10 cellular contexts compared by ENCODE assay signal in the genomic region with DNA sequence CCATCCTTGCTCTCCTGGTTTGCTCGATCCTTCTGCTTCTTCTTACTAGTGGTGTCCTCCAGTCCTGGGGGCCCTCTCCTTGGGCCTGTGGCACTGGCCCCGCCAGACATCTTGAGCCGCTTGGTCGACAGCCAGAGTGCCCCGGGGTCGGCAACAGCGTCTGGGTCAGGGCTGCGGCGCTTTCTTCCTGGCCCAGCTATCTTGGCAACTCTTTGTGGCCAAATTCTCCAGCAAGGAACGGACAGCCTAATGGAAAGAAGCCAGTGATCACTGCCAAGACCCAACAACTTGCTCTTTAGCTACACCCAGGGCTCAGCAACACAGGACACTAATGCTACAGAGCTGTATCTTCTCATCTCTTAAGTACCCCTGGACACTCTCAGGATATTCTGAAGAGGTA. TPM values are rescaled to one million over a fixed set of nuclear protein-coding genes. Genes with fewer than 3 reads are reported as not detected.
DNase-seq lines count a peak whose midpoint lies in the region; ATAC-seq and TF ChIP-seq lines count a peak whose summit lies in the region.
"Had no signal": no experiment of that assay in that cellular context is flagged by ENCODE, and none has a peak within 500 bp of the region (broad histone marks: within the 10 kb centered on the region; RNA-seq: fewer than 3 reads in every experiment).

No MANE protein-coding gene starts in this region.

- CTCF ChIA-PET in CD8-positive, alpha-beta memory T cell (lab: Charles Lee) = interaction anchor here (5.4 kb wide), 1 partner anchor 25 kb away, joined by 30 read pairs; the partner anchor contains the start of gene QRICH1

- H3K9me3 Mint-ChIP-seq in CD8-positive, alpha-beta memory T cell = no peaks in the 10 kb centered on the region
- no peaks in the 10 kb centered on the region for H3K9me3 Mint-ChIP-seq in neural progenitor cell
- H3K9me3 Mint-ChIP-seq in stimulated activated naive B cell treated with anti-CD40 and anti-IgM and Interleukin-4, amounts not matched to agents 10 μg/mL and 1 μg/mL and 100 μg/mL, for 72 hours = no peaks in the 10 kb centered on the region

- no peak for ATAC-seq in GM19035 (IDR thresholded peaks at IDR 0.05; ENCODE audit: unreplicated experiment)
- no peak for ATAC-seq in stimulated activated naive B cell treated with anti-CD40 and anti-IgM and Interleukin-4, amounts not matched to agents 10 μg/mL and 1 μg/mL and 100 μg/mL, for 72 hours (replicated peaks)
- no peak for ATAC-seq in GM19467 (IDR thresholded peaks at IDR 0.05; ENCODE audit: unreplicated experiment)

- H3K4me1 ChIP-seq in CD8-positive, alpha-beta memory T cell (ENCODE audit: insufficient read depth, low read length) = peaks cover 21% of the 10 kb centered on the region
- H3K4me1 ChIP-seq in neural progenitor cell = no peaks in the 10 kb centered on the region

- peaks cover 0 to 48% (median 6%) of the 10 kb centered on the region in 3 donors for H3K36me3 Mint-ChIP-seq in CD8-positive, alpha-beta memory T cell
- peaks cover 11% of the 10 kb centered on the region for H3K36me3 Mint-ChIP-seq in neural progenitor cell
- peaks cover 29 to 31% of the 10 kb centered on the region in 2 donors for H3K36me3 Mint-ChIP-seq in stimulated activated naive B cell treated with anti-CD40 and anti-IgM and Interleukin-4, amounts not matched to agents 10 μg/mL and 1 μg/mL and 100 μg/mL, for 72 hours

- peak overlapping the region in 3 of 8 donors; percentile 47 to 88 (median 57) for H3K27ac Mint-ChIP-seq in CD8-positive, alpha-beta memory T cell
- H3K27ac Mint-ChIP-seq in neural progenitor cell = no peak overlapping the region
- no peak overlapping the region for H3K27ac Mint-ChIP-seq in stimulated activated naive B cell treated with anti-CD40 and anti-IgM and Interleukin-4, amounts not matched to agents 10 μg/mL and 1 μg/mL and 100 μg/mL, for 72 hours

- H3F3A ChIP-seq in neural progenitor cell (ENCODE audit: low read depth) = peaks cover 23% of the 10 kb centered on the region

- in situ Hi-C loops in ACHN (cut with HindIII; ENCODE audit: low pct_ligation_motif_present, low pct_unique_long_range_greater_than_20kb, low sequenced_read_pairs) = no loop called here

- TF ChIP-seq CTCF in NB4 (IDR thresholded peaks at IDR 0.05; ENCODE audit: low read depth, low read length) (no peak), coronary artery (IDR thresholded peaks at IDR 0.05) (no peak), neural progenitor cell (IDR thresholded peaks at IDR 0.05) (no peak)

- POLR2A ChIA-PET in CD8-positive, alpha-beta memory T cell (lab: Charles Lee) = interaction anchor here (1.0 kb wide), 1 partner anchor 97 kb away, joined by 3 read pairs; the partner anchor contains the start of gene NDUFAF3

- no peaks in the 10 kb centered on the region for H3K9me3 ChIP-seq in CD8-positive, alpha-beta memory T cell (ENCODE audit: low read length)
- H3K9me3 ChIP-seq in neural progenitor cell (ENCODE audit: low read depth) = no peaks in the 10 kb centered on the region

- no peaks in the 10 kb centered on the region for H3K27me3 ChIP-seq in CD8-positive, alpha-beta memory T cell (ENCODE audit: insufficient read depth, low read length, poor library complexity, severe bottlenecking)
- H3K27me3 ChIP-seq in neural progenitor cell = no peaks in the 10 kb centered on the region

- no peak for DNase-seq in CD8-positive, alpha-beta memory T cell
- DNase-seq in NB4 (ENCODE audit: low read depth) (no peak), coronary artery (ENCODE audit: low spot score) (no peak), neural progenitor cell (ENCODE audit: low spot score) (no peak), ACHN (no peak)
- DNase-seq in stimulated activated naive B cell treated with anti-CD40 and anti-IgM and Interleukin-4, amounts not matched to agents 10 μg/mL and 1 μg/mL and 100 μg/mL, for 72 hours = no peak
- DNase-seq: NCI-H748 treated with DMSO at 0.1 percent for 48 hours had no signal

- H3K4me3 Mint-ChIP-seq in CD8-positive, alpha-beta memory T cell = peak overlapping the region in 6 of 7 donors; percentile 20 to 91 (median 85)
- peak overlapping the region; percentile 92 for H3K4me3 Mint-ChIP-seq in neural progenitor cell
- peak overlapping the region in 1 of 2 donors; percentile 86 for H3K4me3 Mint-ChIP-seq in stimulated activated naive B cell treated with anti-CD40 and anti-IgM and Interleukin-4, amounts not matched to agents 10 μg/mL and 1 μg/mL and 100 μg/mL, for 72 hours

- TF ChIP-seq POLR2A in NB4 (IDR thresholded peaks at IDR 0.05; ENCODE audit: extremely low read depth, insufficient read length) = no peak

- H3K4me1 Mint-ChIP-seq in CD8-positive, alpha-beta memory T cell = peaks cover 13 to 41% (median 17%) of the 10 kb centered on the region in 3 donors
- peaks cover 4% of the 10 kb centered on the region for H3K4me1 Mint-ChIP-seq in neural progenitor cell
- H3K4me1 Mint-ChIP-seq in stimulated activated naive B cell treated with anti-CD40 and anti-IgM and Interleukin-4, amounts not matched to agents 10 μg/mL and 1 μg/mL and 100 μg/mL, for 72 hours = peaks cover 13 to 23% of the 10 kb centered on the region in 2 donors

- H3K4me3 ChIP-seq in CD8-positive, alpha-beta memory T cell (ENCODE audit: low read length) = peak overlapping the region; percentile 85
- peak overlapping the region; percentile 93 for H3K4me3 ChIP-seq in NB4 (ENCODE audit: low read depth, low read length)
- H3K4me3 ChIP-seq in coronary artery = peak overlapping the region; percentile 94
- no peak overlapping the region for H3K4me3 ChIP-seq in neural progenitor cell

- no peak overlapping the region for H2AFZ ChIP-seq in neural progenitor cell (replicated peaks)

- H3K79me2 ChIP-seq in neural progenitor cell (ENCODE audit: low read depth) = peaks cover 18% of the 10 kb centered on the region

- H3K9ac ChIP-seq in neural progenitor cell = no peak overlapping the region

- H4K20me1 ChIP-seq in neural progenitor cell (ENCODE audit: low read depth) = no peaks in the 10 kb centered on the region

- H3K27ac ChIP-seq in CD8-positive, alpha-beta memory T cell (ENCODE audit: low read depth, low read length) = no peak overlapping the region
- peak overlapping the region; percentile 15 to 97 for H3K27ac ChIP-seq in coronary artery
- no peak overlapping the region for H3K27ac ChIP-seq in neural progenitor cell

- no peak overlapping the region for H3K4me2 ChIP-seq in neural progenitor cell

- H3K36me3 ChIP-seq in CD8-positive, alpha-beta memory T cell (ENCODE audit: insufficient read depth, low read length) = peaks cover 41% of the 10 kb centered on the region
- H3K36me3 ChIP-seq in neural progenitor cell = no peaks in the 10 kb centered on the region

- H3K27me3 Mint-ChIP-seq in CD8-positive, alpha-beta memory T cell = peaks cover 0 to 2% of the 10 kb centered on the region in 2 donors
- H3K27me3 Mint-ChIP-seq in neural progenitor cell (ENCODE audit: insufficient read depth, low read depth) = peaks cover 2% of the 10 kb centered on the region
- H3K27me3 Mint-ChIP-seq in stimulated activated naive B cell treated with anti-CD40 and anti-IgM and Interleukin-4, amounts not matched to agents 10 μg/mL and 1 μg/mL and 100 μg/mL, for 72 hours = no peaks in the 10 kb centered on the region

RNA-seq across cellular contexts. Expression of gene USP19, which starts 1.6 kb away (rescaled TPM):
- 10 to 100 TPM; 71.8 to 73.9 TPM for total RNA-seq in CD8-positive, alpha-beta memory T cell
- polyA plus RNA-seq in CD8-positive, alpha-beta memory T cell = 32.8 TPM
- total RNA-seq in neural progenitor cell (ENCODE audit: low replicate concordance) = 36.0 and 60.6 TPM in 2 replicates

RNA-seq across cellular contexts. Expression of gene LAMB2, which starts 13.8 kb away (rescaled TPM):
- under 1 TPM; 0.58 to 0.77 TPM for total RNA-seq in CD8-positive, alpha-beta memory T cell
- polyA plus RNA-seq in CD8-positive, alpha-beta memory T cell = not detected
- 75.4 and 137 TPM in 2 replicates for total RNA-seq in neural progenitor cell (ENCODE audit: low replicate concordance)
- total RNA-seq: activated CD8-positive, alpha-beta memory T cell treated with anti-CD3 and anti-CD28 coated beads for 36 hours had no signal

RNA-seq across cellular contexts. Expression of gene QARS1, which starts 14.5 kb away (rescaled TPM):
- total RNA-seq in CD8-positive, alpha-beta memory T cell = 100 to 1,000 TPM; 233 to 244 TPM
- polyA plus RNA-seq in CD8-positive, alpha-beta memory T cell = 95.8 TPM
- total RNA-seq in neural progenitor cell (ENCODE audit: low replicate concordance) = 240 and 347 TPM in 2 replicates

RNA-seq across cellular contexts. Expression of gene QRICH1, which starts 25.2 kb away (rescaled TPM):
- total RNA-seq in CD8-positive, alpha-beta memory T cell = 100 to 1,000 TPM; 122 to 134 TPM
- polyA plus RNA-seq in CD8-positive, alpha-beta memory T cell = 30.5 TPM
- 167 and 208 TPM in 2 replicates for total RNA-seq in neural progenitor cell (ENCODE audit: low replicate concordance)

RNA-seq across cellular contexts. Expression of gene CCDC71, which starts 47.1 kb away (rescaled TPM):
- 10 to 100 TPM; 32.1 to 34.2 TPM for total RNA-seq in CD8-positive, alpha-beta memory T cell
- polyA plus RNA-seq in CD8-positive, alpha-beta memory T cell = 0.94 TPM
- total RNA-seq in neural progenitor cell (ENCODE audit: low replicate concordance) = 18.8 and 41.9 TPM in 2 replicates

Comparison
In these comparisons a context has a peak if more than half of its experiments do, and no peak if none do; other contexts are left out.
1. H3K27ac ChIP-seq: peak in coronary artery (2 of 2); none in CD8-positive, alpha-beta memory T cell (single experiment) and neural progenitor cell (single experiment).
2. RNA of gene LAMB2, which starts 13.8 kb away (total RNA-seq): 75.4 to 137 TPM in neural progenitor cell; 0.58 to 0.77 TPM in CD8-positive, alpha-beta memory T cell; every median in the first group is over 10 times any median in the second.